ENCODE assay signal across 8 cellular contexts in the genomic region with DNA sequence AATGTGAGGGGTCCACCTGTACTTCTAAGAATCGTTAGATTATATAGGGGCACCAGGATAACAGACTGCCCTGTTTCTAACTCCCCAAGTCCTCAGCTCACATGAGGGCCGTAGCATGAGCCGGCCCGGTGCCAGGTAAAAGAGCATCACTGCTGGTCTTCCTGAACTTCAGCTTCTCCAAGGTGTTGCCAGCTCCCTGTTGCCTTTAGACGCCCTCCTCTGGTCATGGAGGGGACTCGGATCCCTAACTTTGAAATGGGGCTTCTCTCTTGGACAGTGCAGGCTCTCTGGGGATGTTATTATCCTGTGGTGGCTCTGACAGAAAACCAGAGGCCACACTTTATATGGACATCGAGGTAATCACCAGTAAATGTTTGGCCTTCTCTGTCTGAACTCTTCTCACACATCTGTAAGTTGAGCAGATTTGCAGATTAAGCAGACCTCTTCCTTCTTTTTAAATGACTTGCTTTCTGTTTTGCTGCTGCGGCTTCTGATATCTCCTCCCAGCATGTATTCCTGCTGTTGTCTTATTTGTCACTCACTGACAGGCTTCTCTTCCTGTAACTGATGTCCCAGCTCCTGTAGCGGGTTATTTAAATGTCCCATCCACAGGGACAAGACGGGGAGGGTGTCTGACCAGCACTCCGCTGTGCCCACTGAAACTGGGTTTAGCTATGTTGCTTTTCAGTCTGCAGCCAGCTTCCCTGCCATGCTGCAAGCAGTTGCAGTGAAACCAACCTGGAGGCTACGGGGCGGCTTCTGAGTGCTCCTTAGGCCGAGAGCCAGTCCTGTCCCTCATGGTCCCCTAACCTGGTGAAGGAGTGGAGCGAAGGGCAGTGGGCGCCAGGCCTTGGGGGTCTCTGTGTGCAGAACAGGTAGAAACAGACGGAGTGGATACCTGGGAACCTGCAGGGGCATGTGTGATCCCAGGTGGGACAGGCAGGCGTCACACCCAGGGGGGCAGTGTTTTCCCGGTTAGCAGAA.
DNase-seq lines count a peak whose midpoint lies in the region; ATAC-seq and TF ChIP-seq lines count a peak whose summit lies in the region.

No MANE protein-coding gene starts in this region.

- H3K4me3 ChIP-seq in AG10803 (ENCODE audit: low read length) = no peak overlapping the region
- no peak overlapping the region for H3K4me3 ChIP-seq in HFF-Myc (replicated peaks; ENCODE audit: low read depth, low read length)

- no peaks in the 10 kb centered on the region for H3K9me3 Mint-ChIP-seq in activated naive CD8-positive, alpha-beta T cell (ENCODE audit: low read depth)

- TF ChIP-seq CTCF in AG10803 (conservative IDR thresholded peaks at IDR 0.05; ENCODE audit: low read length) = peak; percentile 50
- TF ChIP-seq CTCF in HFF-Myc (IDR thresholded peaks at IDR 0.05; ENCODE audit: low read depth, low read length, missing control alignments) = peak; percentile 49

- no peaks in the 10 kb centered on the region for H3K36me3 Mint-ChIP-seq in activated naive CD8-positive, alpha-beta T cell

- no peak overlapping the region for H3K4me3 Mint-ChIP-seq in activated naive CD8-positive, alpha-beta T cell

- DNase-seq in AG10803 (ENCODE audit: low read depth) = no peak
- DNase-seq in HFF-Myc (ENCODE audit: extremely low read depth, low read depth) = no peak
- peak; percentile 17 for DNase-seq in kidney tubule cell (ENCODE audit: low spot score)
- DNase-seq in 8988T = no peak
- DNase-seq in HPDE6-E6E7 (ENCODE audit: extremely low spot score) = no peak
- no peak for DNase-seq in HuH-7.5 (ENCODE audit: low spot score)

- H3K27me3 Mint-ChIP-seq in activated naive CD8-positive, alpha-beta T cell = no peaks in the 10 kb centered on the region

- peak overlapping the region; percentile 19 for H3K27ac Mint-ChIP-seq in activated naive CD8-positive, alpha-beta T cell

- peaks cover 78% of the 10 kb centered on the region for H3K4me1 Mint-ChIP-seq in activated naive CD8-positive, alpha-beta T cell (ENCODE audit: low read depth)

- ATAC-seq in GM18502 (IDR thresholded peaks at IDR 0.05; ENCODE audit: poor library complexity, unreplicated experiment) = no peak
